Comparison of ENCODE assay signal across 13 cellular contexts in genomic region chr3:126307591-126308393, GRCh38. TPM values are rescaled to one million over a fixed set of nuclear protein-coding genes. Genes with fewer than 3 reads are reported as not detected.
A peak's percentile ranks its signal among the peaks of the same experiment; 100 is the strongest.
DNase-seq lines count a peak whose midpoint lies in the region; TF ChIP-seq lines count a peak whose summit lies in the region.
"Had no signal": no experiment of that assay in that cellular context is flagged by ENCODE, and none has a peak within 500 bp of the region (broad histone marks: within the 10 kb centered on the region; RNA-seq: fewer than 3 reads in every experiment).

No MANE protein-coding gene starts in this region.

- DNase-seq in activated CD4-positive, alpha-beta T cell treated with anti-CD3 and anti-CD28 coated beads, Interleukin-2, amount 10 ng/mL, durations not matched to agents 24 days and 14 days: peak; percentile 31
- no peak for DNase-seq in activated CD4-positive, alpha-beta T cell treated with anti-CD3 and anti-CD28 coated beads for 48 hours
- DNase-seq in iPS-NIHi11 (ENCODE audit: low spot score) (peak; percentile 2), mucosa of gallbladder (ENCODE audit: low spot score) (peak; percentile 5), progenitor cell of endocrine pancreas (ENCODE audit: low spot score, unreplicated experiment) (no peak), NCI-H748 treated with DMSO at 0.1 percent for 48 hours (lab: John Stamatoyannopoulos, UW) (no peak), SIG-M5 treated with dmso at 0.1 percent for 504 hours (lab: John Stamatoyannopoulos, UW; ENCODE audit: unreplicated experiment) (no peak), NCI-H2107 (lab: John Stamatoyannopoulos, UW) (no peak)
- DNase-seq: AML-193; Caco-2; CD4-positive, alpha-beta T cell; GM23248; HCEC 1CT had no signal

- H3K27me3 Mint-ChIP-seq in activated CD4-positive, alpha-beta T cell treated with anti-CD3 and anti-CD28 coated beads, Interleukin-2, amount 10 ng/mL, durations not matched to agents 24 days and 14 days: no peaks in the 10 kb centered on the region
- peaks cover 5% of the 10 kb centered on the region for H3K27me3 Mint-ChIP-seq in progenitor cell of endocrine pancreas
- H3K27me3 Mint-ChIP-seq: CD4-positive, alpha-beta T cell had no signal

- H3K27ac Mint-ChIP-seq in activated CD4-positive, alpha-beta T cell treated with anti-CD3 and anti-CD28 coated beads, Interleukin-2, amount 10 ng/mL, durations not matched to agents 24 days and 14 days: no peak overlapping the region
- H3K27ac Mint-ChIP-seq in progenitor cell of endocrine pancreas: peak overlapping the region; percentile 86
- H3K27ac Mint-ChIP-seq: CD4-positive, alpha-beta T cell had no signal

- H3K4me1 Mint-ChIP-seq in activated CD4-positive, alpha-beta T cell treated with anti-CD3 and anti-CD28 coated beads, Interleukin-2, amount 10 ng/mL, durations not matched to agents 24 days and 14 days: no peaks in the 10 kb centered on the region
- H3K4me1 Mint-ChIP-seq in progenitor cell of endocrine pancreas (ENCODE audit: low read depth): no peaks in the 10 kb centered on the region

- no peak overlapping the region for H3K4me3 Mint-ChIP-seq in activated CD4-positive, alpha-beta T cell treated with anti-CD3 and anti-CD28 coated beads, Interleukin-2, amount 10 ng/mL, durations not matched to agents 24 days and 14 days
- no peak overlapping the region for H3K4me3 Mint-ChIP-seq in progenitor cell of endocrine pancreas (ENCODE audit: low read depth)
- H3K4me3 Mint-ChIP-seq: CD4-positive, alpha-beta T cell had no signal

- intact Hi-C loops in activated CD4-positive, alpha-beta T cell treated with anti-CD3 and anti-CD28 coated beads, Interleukin-2, amount 10 ng/mL, durations not matched to agents 24 days and 14 days (cut with micrococcal nuclease): no loop called here

- peaks cover 3% of the 10 kb centered on the region for H3K9me3 Mint-ChIP-seq in activated CD4-positive, alpha-beta T cell treated with anti-CD3 and anti-CD28 coated beads, Interleukin-2, amount 10 ng/mL, durations not matched to agents 24 days and 14 days
- H3K9me3 Mint-ChIP-seq in progenitor cell of endocrine pancreas (ENCODE audit: low read depth): peaks cover 17% of the 10 kb centered on the region

- TF ChIP-seq CTCF in progenitor cell of endocrine pancreas (IDR thresholded peaks at IDR 0.05; ENCODE audit: unreplicated experiment): no peak

- H3K36me3 Mint-ChIP-seq in activated CD4-positive, alpha-beta T cell treated with anti-CD3 and anti-CD28 coated beads, Interleukin-2, amount 10 ng/mL, durations not matched to agents 24 days and 14 days (ENCODE audit: low read depth): no peaks in the 10 kb centered on the region
- no peaks in the 10 kb centered on the region for H3K36me3 Mint-ChIP-seq in progenitor cell of endocrine pancreas (ENCODE audit: insufficient read depth)

RNA-seq across cellular contexts. Expression of gene KLF15, which starts 49.4 kb away (rescaled TPM):
- 0.19 and 0.28 TPM in 2 replicates for total RNA-seq in activated CD4-positive, alpha-beta T cell treated with anti-CD3 and anti-CD28 coated beads, Interleukin-2, amount 10 ng/mL, durations not matched to agents 24 days and 14 days
- total RNA-seq in mucosa of gallbladder: 28.1 TPM
- 16.4 and 17.7 TPM in 2 replicates for total RNA-seq in progenitor cell of endocrine pancreas

Comparison
In these comparisons a context has a peak if more than half of its experiments do, and no peak if none do; other contexts are left out.
1. DNase-seq: peak in activated CD4-positive, alpha-beta T cell treated with anti-CD3 and anti-CD28 coated beads, Interleukin-2, amount 10 ng/mL, durations not matched to agents 24 days and 14 days (single experiment), iPS-NIHi11 (single experiment) and mucosa of gallbladder (single experiment); none in activated CD4-positive, alpha-beta T cell treated with anti-CD3 and anti-CD28 coated beads for 48 hours (single experiment), progenitor cell of endocrine pancreas (single experiment), NCI-H748 treated with DMSO at 0.1 percent for 48 hours (single experiment), SIG-M5 treated with dmso at 0.1 percent for 504 hours (single experiment) and NCI-H2107 (single experiment).
2. RNA of gene KLF15, which starts 49.4 kb away (total RNA-seq): 28.1 TPM in mucosa of gallbladder (single experiment) and 16.4 to 17.7 TPM in progenitor cell of endocrine pancreas; 0.19 to 0.28 TPM in activated CD4-positive, alpha-beta T cell treated with anti-CD3 and anti-CD28 coated beads, Interleukin-2, amount 10 ng/mL, durations not matched to agents 24 days and 14 days; every median in the first group is over 10 times any median in the second.